Comparison of ENCODE assay signal across 21 cellular contexts in the genomic region with DNA sequence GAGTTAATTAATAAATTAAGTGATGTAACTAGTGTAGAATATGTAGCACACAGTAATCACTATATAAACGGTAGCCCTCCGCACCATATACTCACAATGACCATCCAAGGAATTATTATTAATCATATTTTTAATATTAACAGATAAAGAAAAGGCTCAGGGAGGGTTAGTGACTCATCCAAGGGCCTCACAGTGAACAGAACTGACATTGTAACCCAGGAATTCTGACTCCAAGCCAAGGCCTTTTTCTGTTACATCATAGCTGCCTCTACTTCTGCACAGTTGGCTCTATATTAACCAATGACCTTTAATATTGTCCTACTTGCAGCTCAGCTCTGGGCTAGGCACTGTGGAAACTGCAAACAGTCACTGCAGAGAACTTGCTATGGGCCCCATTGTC.
A peak's percentile ranks its signal among the peaks of the same experiment; 100 is the strongest.
DNase-seq lines count a peak whose midpoint lies in the region; ATAC-seq and TF ChIP-seq lines count a peak whose summit lies in the region.
"Had no signal": no experiment of that assay in that cellular context is flagged by ENCODE, and none has a peak within 500 bp of the region (broad histone marks: within the 10 kb centered on the region; RNA-seq: fewer than 3 reads in every experiment).

No MANE protein-coding gene starts in this region.

- peak overlapping the region; percentile 96 for H3K4me3 Mint-ChIP-seq in nephron progenitor cell
- H3K4me3 Mint-ChIP-seq: CD14-positive monocyte had no signal

- H3F3A ChIP-seq in PC-3 (ENCODE audit: low read length, unreplicated experiment): no peaks in the 10 kb centered on the region

- intact Hi-C loops in PC-3 (cut with micrococcal nuclease): loop anchor here (5.0 kb wide), 1 partner anchor 43 kb away; no protein-coding TSS in a partner anchor
- intact Hi-C loops in lower leg skin (cut with DNase I; ENCODE audit: low total_unique reads): no loop called here

- H3K4me2 ChIP-seq in PC-3 (ENCODE audit: low read length): 0 out of 2 replicates have a peak overlapping the region, but pooled peaks have one; percentile 16

- peaks cover 2% of the 10 kb centered on the region for H3K27me3 Mint-ChIP-seq in nephron progenitor cell (ENCODE audit: low read depth, poor library complexity)

- POLR2A ChIA-PET in PC-3 (lab: Charles Lee; ENCODE audit: unreplicated experiment): no interaction called here

- in situ Hi-C loops in Caki2 (cut with HindIII; ENCODE audit: low pct_unique_long_range_greater_than_20kb, low sequenced_read_pairs): no loop called here

- TF ChIP-seq POLR2A in lower leg skin (IDR thresholded peaks at IDR 0.05): no peak

- H3K27ac Mint-ChIP-seq in nephron progenitor cell: no peak overlapping the region
- H3K27ac Mint-ChIP-seq: CD14-positive monocyte, memory B cell, T-helper 17 cell had no signal

- H3K27me3 ChIP-seq in PC-3 (ENCODE audit: low read length): no peaks in the 10 kb centered on the region

- H3K79me2 ChIP-seq in PC-3 (ENCODE audit: low read length): peaks cover 12% of the 10 kb centered on the region; the same call in 1 of the 2 replicates

- TF ChIP-seq CTCF in PC-3 (conservative IDR thresholded peaks at IDR 0.05; ENCODE audit: low read depth, low read length) (no peak), epithelial cell of esophagus (IDR thresholded peaks at IDR 0.05; ENCODE audit: insufficient read depth, low read depth, low read length, missing control alignments) (no peak), nephron progenitor cell (IDR thresholded peaks at IDR 0.05) (no peak), lower leg skin (IDR thresholded peaks at IDR 0.05) (no peak)

- peaks cover 28% of the 10 kb centered on the region for H3K4me1 ChIP-seq in PC-3 (ENCODE audit: insufficient read depth, low read length)

- H3K4me1 Mint-ChIP-seq in nephron progenitor cell: peaks cover 24% of the 10 kb centered on the region

- CTCF ChIA-PET in PC-3 (lab: Charles Lee): no interaction called here

- no peaks in the 10 kb centered on the region for H3K9me3 Mint-ChIP-seq in nephron progenitor cell
- H3K9me3 Mint-ChIP-seq: CD14-positive monocyte, memory B cell had no signal

- H3K27ac ChIP-seq in PC-3 (ENCODE audit: low read length): peak overlapping the region; percentile 6; the same call in 1 of the 2 replicates
- H3K27ac ChIP-seq: cardiac muscle cell, HL-60 had no signal

- no peaks in the 10 kb centered on the region for H4K20me1 ChIP-seq in PC-3 (ENCODE audit: low read length)

- H3K9me2 ChIP-seq in PC-3 (replicated peaks; ENCODE audit: low read length): no peaks in the 10 kb centered on the region

- H3K4me3 ChIP-seq in PC-3 (ENCODE audit: low read length) (no peak overlapping the region), epithelial cell of esophagus (ENCODE audit: low read length) (no peak overlapping the region), lower leg skin (ENCODE audit: low read depth, poor library complexity, severe bottlenecking) (no peak overlapping the region)
- H3K4me3 ChIP-seq: cardiac muscle cell had no signal

- no TSS peak for BruUV-seq in PC-3 (replicated peaks; lab: Mats Ljungman, UMichigan)

- ATAC-seq in PC-3: peak; percentile 19; the same call in 1 of the 2 replicates
- ATAC-seq: activated CD4-positive, CD25-positive, alpha-beta regulatory T cell treated with anti-CD3 and anti-CD28 coated beads, Interleukin-2, amount 50 U/mL, for 24 hours; sciatic nerve; T-helper 17 cell had no signal

- H2AFZ ChIP-seq in PC-3 (ENCODE audit: low read length): no peak overlapping the region

- DNase-seq in Caki2 (ENCODE audit: low read depth) (peak; percentile 30), PC-3 (peak; percentile 79), epithelial cell of esophagus (ENCODE audit: low read depth) (peak; percentile 62), nephron progenitor cell (no peak), NAMALWA (ENCODE audit: low spot score) (no peak), DMS114 treated with DMSO at 0.1 percent for 48 hours (lab: John Stamatoyannopoulos, UW; ENCODE audit: unreplicated experiment) (no peak), lower leg skin (ENCODE audit: low spot score in 2 of 2) (no peak), NCI-H146 treated with DMSO at 0.1 percent for 48 hours (lab: John Stamatoyannopoulos, UW; ENCODE audit: unreplicated experiment) (no peak)
- DNase-seq: activated gamma-delta T cell; effector CD8-positive, alpha-beta T cell; foreskin melanocyte; KBM-7; NCI-H1105 treated with DMSO at 0.1 percent for 48 hours; Right ventricle myocardium superior; T-helper 17 cell had no signal

- no peaks in the 10 kb centered on the region for H3K36me3 ChIP-seq in PC-3 (ENCODE audit: low read depth, low read length)
- H3K36me3 ChIP-seq: cardiac muscle cell had no signal

- H3K9ac ChIP-seq in PC-3 (ENCODE audit: low read length): no peak overlapping the region

- H3K36me3 Mint-ChIP-seq in nephron progenitor cell (ENCODE audit: low read depth): peaks cover 15% of the 10 kb centered on the region

- WGBS in lower leg skin, 2 donors: 84 to 93% methylated on average over 2 of the region's 2 CpGs

- no peaks in the 10 kb centered on the region for H3K9me3 ChIP-seq in PC-3 (ENCODE audit: low read length)

Comparison
In these comparisons a context has a peak if more than half of its experiments do, and no peak if none do; other contexts are left out.
1. DNase-seq: peak in Caki2 (single experiment), PC-3 (single experiment) and epithelial cell of esophagus (single experiment); none in nephron progenitor cell (single experiment), NAMALWA (single experiment), DMS114 treated with DMSO at 0.1 percent for 48 hours (single experiment), lower leg skin (0 of 2) and NCI-H146 treated with DMSO at 0.1 percent for 48 hours (single experiment).